ENCODE assay signal across 8 cellular contexts in the genomic region with DNA sequence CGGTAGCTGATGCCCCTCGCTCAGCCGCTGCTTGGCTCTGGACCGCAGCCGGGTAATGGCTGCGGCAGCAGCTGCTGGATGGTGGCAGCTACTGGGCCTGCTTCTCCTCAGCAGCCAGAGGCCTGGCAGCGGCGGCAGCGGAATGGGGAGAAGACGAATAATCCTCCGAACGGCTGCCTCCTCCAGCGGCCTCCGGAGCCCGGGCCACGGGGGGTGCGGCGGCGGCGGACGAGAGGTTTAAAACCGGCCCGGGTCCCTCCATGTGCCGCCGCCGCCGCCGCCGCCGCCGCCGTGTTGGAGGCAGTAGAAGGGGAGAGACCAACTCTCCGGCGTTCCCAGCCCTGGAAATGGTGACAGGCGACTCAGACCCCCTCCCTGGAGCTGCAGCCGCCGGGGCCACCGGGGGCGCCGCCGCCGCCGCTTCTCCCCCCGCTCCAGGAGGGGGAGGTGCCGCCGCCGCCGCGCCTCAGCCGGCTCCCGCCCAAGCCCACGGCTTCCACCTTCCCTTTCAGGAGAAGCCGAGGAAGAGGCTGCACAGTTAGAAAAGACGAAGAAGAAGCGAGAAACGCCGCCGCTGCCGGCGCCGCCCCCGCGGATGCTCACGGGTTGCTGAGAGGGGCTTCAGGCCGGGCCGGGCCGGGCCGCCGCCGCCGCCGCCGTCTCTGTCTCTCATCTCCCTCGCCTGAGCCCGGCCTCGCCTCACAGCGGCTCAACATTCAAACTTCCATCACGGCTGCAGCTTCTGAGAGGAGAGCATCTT.
DNase-seq lines count a peak whose midpoint lies in the region; ATAC-seq lines count a peak whose summit lies in the region.

No MANE protein-coding gene starts in this region.

- no peaks in the 10 kb centered on the region for H3K36me3 ChIP-seq in thymus (ENCODE audit: control insufficient read depth, insufficient read depth)

- peak overlapping the region; percentile 82 to 98 (median 92) for H3K4me3 Mint-ChIP-seq in naive thymus-derived CD8-positive, alpha-beta T cell

- under 1% methylated on average over 78 of the region's 78 CpGs for WGBS in thymus

- H3K4me1 Mint-ChIP-seq in naive thymus-derived CD8-positive, alpha-beta T cell, result peaks cover 1 to 12% (median 9%) of the 10 kb centered on the region in 4 donors

- peak; percentile 59 for DNase-seq in DMS53 (lab: John Stamatoyannopoulos, UW)
- no peak for DNase-seq in DMS53 treated with DMSO at 0.1 percent for 48 hours (lab: John Stamatoyannopoulos, UW; ENCODE audit: unreplicated experiment)
- DNase-seq in NCI-H345 (lab: John Stamatoyannopoulos, UW), result peak; percentile 60
- peak; percentile 44 to 52 for DNase-seq in activated T-cell treated with anti-CD3 and anti-CD28 coated beads, Interleukin-2, amount 50 U/mL, for 48 hours
- DNase-seq in fibroblast of peridontal ligament (ENCODE audit: extremely low read depth), result peak; percentile 12
- DNase-seq in naive thymus-derived CD8-positive, alpha-beta T cell, result peak in 7 of 10 donors; percentile 3 to 27 (median 15)
- DNase-seq in SKM-1 (lab: John Stamatoyannopoulos, UW; ENCODE audit: unreplicated experiment), result no peak

- peaks cover 0 to 6% (median 0%) of the 10 kb centered on the region in 3 donors for H3K36me3 Mint-ChIP-seq in naive thymus-derived CD8-positive, alpha-beta T cell

- H3K4me1 ChIP-seq in thymus (ENCODE audit: control insufficient read depth, insufficient read depth, low read length), result no peaks in the 10 kb centered on the region

- H3K27me3 ChIP-seq in thymus (ENCODE audit: control insufficient read depth, insufficient read depth), result peaks cover 2% of the 10 kb centered on the region

- POLR2A ChIA-PET in naive thymus-derived CD8-positive, alpha-beta T cell (lab: Charles Lee), result no interaction called here

- H3K27ac ChIP-seq in thymus (ENCODE audit: low read depth), result peak overlapping the region; percentile 42

- peaks cover 43 to 89% (median 64%) of the 10 kb centered on the region in 5 donors for H3K27me3 Mint-ChIP-seq in naive thymus-derived CD8-positive, alpha-beta T cell

- no peaks in the 10 kb centered on the region for H3K9me3 ChIP-seq in thymus (ENCODE audit: control insufficient read depth)

- peak overlapping the region; percentile 63 for H3K4me3 ChIP-seq in thymus (ENCODE audit: low read length)

- peak; percentile 73 to 76 for ATAC-seq in naive thymus-derived CD8-positive, alpha-beta T cell

- H3K27ac Mint-ChIP-seq in naive thymus-derived CD8-positive, alpha-beta T cell, result peak overlapping the region in 1 of 10 donors; percentile 12

- peaks cover 0 to 12% (median 0%) of the 10 kb centered on the region in 9 donors for H3K9me3 Mint-ChIP-seq in naive thymus-derived CD8-positive, alpha-beta T cell

Comparison
In these comparisons a context has a peak if more than half of its experiments do, and no peak if none do; other contexts are left out.
1. DNase-seq: peak in DMS53 (single experiment), NCI-H345 (single experiment), activated T-cell treated with anti-CD3 and anti-CD28 coated beads, Interleukin-2, amount 50 U/mL, for 48 hours (2 of 2), fibroblast of peridontal ligament (single experiment) and naive thymus-derived CD8-positive, alpha-beta T cell (7 of 10); none in DMS53 treated with DMSO at 0.1 percent for 48 hours (single experiment) and SKM-1 (single experiment).